In the genomic region with DNA sequence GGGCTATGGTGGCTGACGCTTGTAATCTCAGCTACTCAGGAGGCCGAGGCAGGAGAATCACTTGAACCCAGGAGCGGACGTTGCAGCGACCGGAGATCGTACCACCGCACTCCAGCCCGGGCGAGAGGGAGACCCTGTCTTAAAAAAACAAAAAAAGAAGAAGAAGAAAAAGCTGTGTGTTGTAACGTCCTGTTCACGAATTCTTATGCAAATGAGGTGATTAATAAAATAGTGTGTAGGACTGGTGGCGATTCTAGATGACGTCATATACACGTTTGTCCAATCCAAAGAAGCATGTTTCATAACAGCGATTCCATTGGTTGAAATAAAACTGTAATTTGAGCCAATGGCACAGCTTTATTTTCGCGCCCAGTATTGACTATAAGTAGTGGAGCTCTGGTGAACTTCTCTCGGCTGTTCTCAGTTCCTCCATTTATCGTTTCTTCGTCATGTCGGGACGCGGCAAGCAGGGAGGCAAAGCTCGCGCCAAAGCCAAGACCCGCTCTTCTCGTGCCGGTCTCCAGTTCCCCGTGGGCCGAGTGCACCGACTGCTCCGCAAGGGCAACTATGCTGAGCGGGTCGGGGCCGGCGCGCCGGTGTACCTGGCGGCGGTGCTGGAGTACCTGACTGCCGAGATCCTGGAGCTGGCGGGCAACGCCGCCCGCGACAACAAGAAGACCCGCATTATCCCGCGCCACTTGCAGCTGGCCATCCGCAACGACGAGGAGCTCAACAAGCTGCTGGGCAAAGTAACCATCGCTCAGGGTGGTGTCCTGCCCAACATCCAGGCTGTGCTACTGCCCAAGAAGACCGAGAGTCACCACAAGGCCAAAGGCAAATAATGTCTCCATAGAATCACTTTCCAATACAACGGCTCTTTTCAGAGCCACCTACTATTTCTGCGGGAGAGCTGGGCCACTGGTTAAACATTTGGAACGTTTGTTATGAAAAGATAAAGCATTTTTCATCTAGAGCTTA, we compare ENCODE assay signal across 8 cellular contexts. TPM values are rescaled to one million over a fixed set of nuclear protein-coding genes. Genes with fewer than 3 reads are reported as not detected.
DNase-seq lines count a peak whose midpoint lies in the region; ATAC-seq and TF ChIP-seq lines count a peak whose summit lies in the region.

No MANE protein-coding gene starts in this region.

- H3K4me3 ChIP-seq in GM23338 (peak overlapping the region; percentile 78), thyroid gland (replicated peaks in 1 of 3) (peak overlapping the region; percentile 15 to 59 (median 56))

- H4K20me1 ChIP-seq in GM23338 (replicated peaks; ENCODE audit: insufficient read depth): no peaks in the 10 kb centered on the region

- H3K36me3 Mint-ChIP-seq in GM23338 (ENCODE audit: low read depth): peaks cover 14% of the 10 kb centered on the region
- H3K36me3 Mint-ChIP-seq in nephron (ENCODE audit: low read depth): peaks cover 7% of the 10 kb centered on the region

- H3K4me2 ChIP-seq in GM23338: peak overlapping the region; percentile 85

- ATAC-seq in GM23338: peak; percentile 41

- H3K9me3 ChIP-seq in thyroid gland: no peaks in the 10 kb centered on the region

- H3K4me1 ChIP-seq in GM23338 (ENCODE audit: insufficient read depth) (0 out of 2 replicates have a peak, but pooled peaks cover 3% of the 10 kb centered on the region), thyroid gland (peaks cover 12 to 24% of the 10 kb centered on the region in 2 donors)

- H3K9me3 Mint-ChIP-seq in GM23338: peaks cover 30% of the 10 kb centered on the region
- peaks cover 12% of the 10 kb centered on the region for H3K9me3 Mint-ChIP-seq in nephron

- H3K79me2 ChIP-seq in GM23338 (replicated peaks; ENCODE audit: insufficient read depth): no peaks in the 10 kb centered on the region

- intact Hi-C loops in thyroid gland (cut with DNase I): no loop called here

- peak; percentile 99 for DNase-seq in ELR (ENCODE audit: low read depth)
- peak; percentile 97 for DNase-seq in GM23338 (ENCODE audit: low spot score)
- peak; percentile 98 to 99 for DNase-seq in Kasumi-1 (lab: John Stamatoyannopoulos, UW)
- peak; percentile 97 for DNase-seq in RPMI7951 (ENCODE audit: low read depth)
- DNase-seq in activated effector memory CD4-positive, alpha-beta T cell treated with Interleukin-2 at 50 U/mL for 16 hours: peak; percentile 48
- peak; percentile 98 for DNase-seq in fibroblast of the conjunctiva (ENCODE audit: low read depth)
- peak; percentile 55 to 57 for DNase-seq in thyroid gland

- peak in 1 of 2 donors; percentile 70 for TF ChIP-seq POLR2A in thyroid gland (IDR thresholded peaks at IDR 0.05)

- H3K4me3 Mint-ChIP-seq in GM23338: peak overlapping the region; percentile 97
- peak overlapping the region; percentile 89 to 96 (median 93) for H3K4me3 Mint-ChIP-seq in nephron

- no peak overlapping the region for H2AFZ ChIP-seq in GM23338

- TF ChIP-seq CTCF in GM23338 (conservative IDR thresholded peaks at IDR 0.05; ENCODE audit: low read depth in 2 of 2): no peak
- TF ChIP-seq CTCF in nephron (IDR thresholded peaks at IDR 0.05; ENCODE audit: unreplicated experiment in 3 of 3): no peak
- TF ChIP-seq CTCF in thyroid gland (IDR thresholded peaks at IDR 0.05): no peak

- peaks cover 11% of the 10 kb centered on the region for H3F3A ChIP-seq in GM23338 (replicated peaks; ENCODE audit: low read depth)

- H3K27ac ChIP-seq in GM23338 (ENCODE audit: low read depth): peak overlapping the region; percentile 99
- peak overlapping the region in 2 of 3 donors; percentile 48 to 70 for H3K27ac ChIP-seq in thyroid gland

- H3K27me3 Mint-ChIP-seq in GM23338 (ENCODE audit: insufficient read depth, low read depth, poor library complexity): peaks cover 32% of the 10 kb centered on the region
- H3K27me3 Mint-ChIP-seq in nephron (ENCODE audit: low read depth): peaks cover 5% of the 10 kb centered on the region

- 0 to 2% methylated on average over 45 to 46 of the region's 58 CpGs for WGBS in thyroid gland, 2 donors

- no peaks in the 10 kb centered on the region for H3K9me2 ChIP-seq in GM23338 (ENCODE audit: insufficient read depth)

- H3K4me1 Mint-ChIP-seq in GM23338: peaks cover 16% of the 10 kb centered on the region
- H3K4me1 Mint-ChIP-seq in nephron: peaks cover 32% of the 10 kb centered on the region

- no peaks in the 10 kb centered on the region for H3K36me3 ChIP-seq in GM23338 (ENCODE audit: insufficient read depth)
- H3K36me3 ChIP-seq in thyroid gland: no peaks in the 10 kb centered on the region

- H3K27me3 ChIP-seq in GM23338 (ENCODE audit: insufficient read depth): no peaks in the 10 kb centered on the region
- peaks cover 7% of the 10 kb centered on the region for H3K27me3 ChIP-seq in thyroid gland

- peak overlapping the region; percentile 100 for H3K27ac Mint-ChIP-seq in GM23338
- peak overlapping the region; percentile 90 to 93 (median 92) for H3K27ac Mint-ChIP-seq in nephron

TF ChIP-seq in GM23338, 12 proteins besides CTCF, POLR2A, EP300 and RAD21:
- TF ChIP-seq POLR2AphosphoS5 (IDR thresholded peaks at IDR 0.05; ENCODE audit: low read depth) (peak; percentile 97), ZNF114 (CRISPR knock-in tag; IDR thresholded peaks at IDR 0.05) (peak; percentile 85; the same call in 1 of the 2 replicates), CREB1 (CRISPR knock-in tag; IDR thresholded peaks at IDR 0.05; ENCODE audit: low read depth) (peak; percentile 98)
- TF ChIP-seq, protein P1, sequence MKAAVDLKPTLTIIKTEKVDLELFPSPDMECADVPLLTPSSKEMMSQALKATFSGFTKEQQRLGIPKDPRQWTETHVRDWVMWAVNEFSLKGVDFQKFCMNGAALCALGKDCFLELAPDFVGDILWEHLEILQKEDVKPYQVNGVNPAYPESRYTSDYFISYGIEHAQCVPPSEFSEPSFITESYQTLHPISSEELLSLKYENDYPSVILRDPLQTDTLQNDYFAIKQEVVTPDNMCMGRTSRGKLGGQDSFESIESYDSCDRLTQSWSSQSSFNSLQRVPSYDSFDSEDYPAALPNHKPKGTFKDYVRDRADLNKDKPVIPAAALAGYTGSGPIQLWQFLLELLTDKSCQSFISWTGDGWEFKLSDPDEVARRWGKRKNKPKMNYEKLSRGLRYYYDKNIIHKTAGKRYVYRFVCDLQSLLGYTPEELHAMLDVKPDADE (IDR thresholded peaks at IDR 0.05): peak; percentile 45; the same call in 1 of the 2 replicates
- TF ChIP-seq, protein P2, sequence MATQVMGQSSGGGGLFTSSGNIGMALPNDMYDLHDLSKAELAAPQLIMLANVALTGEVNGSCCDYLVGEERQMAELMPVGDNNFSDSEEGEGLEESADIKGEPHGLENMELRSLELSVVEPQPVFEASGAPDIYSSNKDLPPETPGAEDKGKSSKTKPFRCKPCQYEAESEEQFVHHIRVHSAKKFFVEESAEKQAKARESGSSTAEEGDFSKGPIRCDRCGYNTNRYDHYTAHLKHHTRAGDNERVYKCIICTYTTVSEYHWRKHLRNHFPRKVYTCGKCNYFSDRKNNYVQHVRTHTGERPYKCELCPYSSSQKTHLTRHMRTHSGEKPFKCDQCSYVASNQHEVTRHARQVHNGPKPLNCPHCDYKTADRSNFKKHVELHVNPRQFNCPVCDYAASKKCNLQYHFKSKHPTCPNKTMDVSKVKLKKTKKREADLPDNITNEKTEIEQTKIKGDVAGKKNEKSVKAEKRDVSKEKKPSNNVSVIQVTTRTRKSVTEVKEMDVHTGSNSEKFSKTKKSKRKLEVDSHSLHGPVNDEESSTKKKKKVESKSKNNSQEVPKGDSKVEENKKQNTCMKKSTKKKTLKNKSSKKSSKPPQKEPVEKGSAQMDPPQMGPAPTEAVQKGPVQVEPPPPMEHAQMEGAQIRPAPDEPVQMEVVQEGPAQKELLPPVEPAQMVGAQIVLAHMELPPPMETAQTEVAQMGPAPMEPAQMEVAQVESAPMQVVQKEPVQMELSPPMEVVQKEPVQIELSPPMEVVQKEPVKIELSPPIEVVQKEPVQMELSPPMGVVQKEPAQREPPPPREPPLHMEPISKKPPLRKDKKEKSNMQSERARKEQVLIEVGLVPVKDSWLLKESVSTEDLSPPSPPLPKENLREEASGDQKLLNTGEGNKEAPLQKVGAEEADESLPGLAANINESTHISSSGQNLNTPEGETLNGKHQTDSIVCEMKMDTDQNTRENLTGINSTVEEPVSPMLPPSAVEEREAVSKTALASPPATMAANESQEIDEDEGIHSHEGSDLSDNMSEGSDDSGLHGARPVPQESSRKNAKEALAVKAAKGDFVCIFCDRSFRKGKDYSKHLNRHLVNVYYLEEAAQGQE (IDR thresholded peaks at IDR 0.05; ENCODE audit: unreplicated experiment): no peak

RNA-seq across cellular contexts. Expression of a gene that starts 47.0 kb away (rescaled TPM):
- 0.38 TPM in 1 of 2 replicates, not detected in the other for total RNA-seq in GM23338 (2014; rRNA removed; shearing (Covaris generic))
- polyA plus RNA-seq in GM23338 (2016; fragmentation: Nextera tagmentation; extraction: Ambion mirVana): not detected in 2 replicates
- total RNA-seq in RPMI7951 (2014; rRNA removed; shearing (Covaris generic)): not detected in 2 replicates
- total RNA-seq in thyroid gland: not detected

Comparison
In these comparisons a context has a peak if more than half of its experiments do, and no peak if none do; other contexts are left out.
1. Peak in every context shown above with its lines: DNase-seq, ATAC-seq, H3K4me3 ChIP-seq and H3K27ac ChIP-seq.
2. DNase-seq: peak in every context shown above with its lines; median percentile 99 in ELR; 98 in Kasumi-1; 98 in fibroblast of the conjunctiva; 97 in GM23338; 97 in RPMI7951; 56 in thyroid gland; 48 in activated effector memory CD4-positive, alpha-beta T cell treated with Interleukin-2 at 50 U/mL for 16 hours.